Comparison of ENCODE assay signal across 1 cellular context in genomic region chr6:136967874-136968752, GRCh38.
TF ChIP-seq lines count a peak whose summit lies in the region.

No MANE protein-coding gene starts in this region.

TF ChIP-seq in HEK293, 187 proteins besides CTCF, POLR2A, EP300 and RAD21 (continued from another document and continues in another):
- TF ChIP-seq ZNF280C (tag by site-specific recombination; IDR thresholded peaks at IDR 0.05) (no peak), ZNF510 (tag by site-specific recombination; IDR thresholded peaks at IDR 0.05; ENCODE audit: insufficient replicate concordance) (no peak), ZNF398 (tag by site-specific recombination; IDR thresholded peaks at IDR 0.05) (no peak), ZFP3 (tag by site-specific recombination; IDR thresholded peaks at IDR 0.05; ENCODE audit: low read depth) (no peak), WT1 (tag by site-specific recombination; IDR thresholded peaks at IDR 0.05) (no peak), ZNF211 (tag by site-specific recombination; IDR thresholded peaks at IDR 0.05; ENCODE audit: low read depth) (no peak), PATZ1 (tag by site-specific recombination; IDR thresholded peaks at IDR 0.05) (no peak), HOXC10 (CRISPR knock-in tag; IDR thresholded peaks at IDR 0.05) (no peak), ZNF518A (tag by site-specific recombination; conservative IDR thresholded peaks at IDR 0.05; ENCODE audit: low read depth) (peak; percentile 76), ZNF26 (tag by site-specific recombination; IDR thresholded peaks at IDR 0.05) (no peak), ZNF76 (tag by site-specific recombination; IDR thresholded peaks at IDR 0.05; ENCODE audit: borderline replicate concordance, low read depth) (no peak), ZBTB11 (tag by site-specific recombination; conservative IDR thresholded peaks at IDR 0.05; ENCODE audit: low read depth) (no peak), ZNF112 (tag by site-specific recombination; IDR thresholded peaks at IDR 0.05) (no peak), GLIS1 (tag by site-specific recombination; IDR thresholded peaks at IDR 0.05) (no peak), OVOL3 (tag by site-specific recombination; IDR thresholded peaks at IDR 0.05) (no peak), ZNF302 (tag by site-specific recombination; IDR thresholded peaks at IDR 0.05; ENCODE audit: low read depth) (no peak), ZBTB48 (tag by site-specific recombination; IDR thresholded peaks at IDR 0.05) (no peak), KLF9 (tag by site-specific recombination; IDR thresholded peaks at IDR 0.05; ENCODE audit: low read depth) (no peak), ZSCAN30 (tag by site-specific recombination; IDR thresholded peaks at IDR 0.05) (peak; percentile 55; the same call in 1 of the 2 replicates), ZNF660 (tag by site-specific recombination; IDR thresholded peaks at IDR 0.05) (0 out of 2 replicates have a peak, but pooled peaks have one; percentile 34), ZNF23 (tag by site-specific recombination; IDR thresholded peaks at IDR 0.05; ENCODE audit: borderline replicate concordance) (no peak), ZBTB7A (tag by site-specific recombination; IDR thresholded peaks at IDR 0.05; ENCODE audit: low read depth) (no peak), ZNF654 (tag by site-specific recombination; IDR thresholded peaks at IDR 0.05; ENCODE audit: low read depth) (peak; percentile 91), ZBTB20 (tag by site-specific recombination; IDR thresholded peaks at IDR 0.05) (no peak), SCRT2 (tag by site-specific recombination; IDR thresholded peaks at IDR 0.05) (no peak), ZNF704 (tag by site-specific recombination; IDR thresholded peaks at IDR 0.05) (no peak), ZNF133 (tag by site-specific recombination; IDR thresholded peaks at IDR 0.05) (no peak), ZNF10 (tag by site-specific recombination; IDR thresholded peaks at IDR 0.05) (no peak), ZNF266 (tag by site-specific recombination; IDR thresholded peaks at IDR 0.05; ENCODE audit: low read depth) (no peak), INSM2 (tag by site-specific recombination; IDR thresholded peaks at IDR 0.05) (no peak), ZNF18 (tag by site-specific recombination; IDR thresholded peaks at IDR 0.05) (no peak), ZFHX2 (tag by site-specific recombination; conservative IDR thresholded peaks at IDR 0.05) (no peak), ZNF639 (tag by site-specific recombination; IDR thresholded peaks at IDR 0.05) (no peak)
